ENCODE assay signal across 19 cellular contexts in genomic region chr14:97640031-97640430, GRCh38.
DNase-seq lines count a peak whose midpoint lies in the region; ATAC-seq and TF ChIP-seq lines count a peak whose summit lies in the region.
"Had no signal": no experiment of that assay in that cellular context is flagged by ENCODE, and none has a peak within 500 bp of the region (broad histone marks: within the 10 kb centered on the region; RNA-seq: fewer than 3 reads in every experiment).

No MANE protein-coding gene starts in this region.

- H3K36me3 ChIP-seq in neural progenitor cell = no peaks in the 10 kb centered on the region
- H3K36me3 ChIP-seq: BLaER1 treated with 17β-estradiol and CSF1 and Interleukin-3, amounts not matched to agents 10 nM and 100 nM had no signal

- H3K14ac ChIP-seq in H9 (ENCODE audit: insufficient read depth, low read length) = peak overlapping the region; percentile 70

- no peak overlapping the region for H3K4me3 Mint-ChIP-seq in T-helper 2 cell treated with Interferon-gamma antibody and Interleukin-4, amounts not matched to agents 5 μg/mL and 100 μg/mL, for 36 hours
- H3K4me3 Mint-ChIP-seq in H9 (no peak overlapping the region), glutamatergic neuron (ENCODE audit: unreplicated experiment) (peak overlapping the region; percentile 32), neural progenitor cell (no peak overlapping the region)

- H3K56ac ChIP-seq in H9 (ENCODE audit: insufficient read length, low read depth, low read length) = no peak overlapping the region

- no peak for DNase-seq in T-helper 2 cell treated with Interferon-gamma antibody and Interleukin-4, amounts not matched to agents 5 μg/mL and 100 μg/mL, for 36 hours (ENCODE audit: low spot score)
- no peak for DNase-seq in T-helper 2 cell
- peak; percentile 65 for DNase-seq in H9
- DNase-seq in glutamatergic neuron = no peak
- no peak for DNase-seq in neural progenitor cell (ENCODE audit: low spot score)
- DNase-seq in superior temporal gyrus (ENCODE audit: extremely low spot score) = no peak
- DNase-seq in NCI-H1436 (lab: John Stamatoyannopoulos, UW) = no peak
- DNase-seq: 8988T, DMS53, GM23248, NCI-H1092 treated with DMSO at 0.1 percent for 48 hours, NCI-H187, NCI-H69 had no signal

- peak overlapping the region; percentile 18 for H4K8ac ChIP-seq in H9 (replicated peaks; ENCODE audit: insufficient read length, low read depth, low read length)

- no peak overlapping the region for H2BK5ac ChIP-seq in H9 (ENCODE audit: insufficient read length, low read length)

- H3K23ac ChIP-seq in H9 (ENCODE audit: insufficient read length, low read depth, low read length) = no peak overlapping the region

- H3K27ac ChIP-seq in H9 (ENCODE audit: insufficient read length, low read depth, low read length) (peak overlapping the region; percentile 39), neural progenitor cell (no peak overlapping the region)
- H3K27ac ChIP-seq: BLaER1 treated with 17β-estradiol and CSF1 and Interleukin-3, amounts not matched to agents 10 nM and 100 nM; GM23248; KMS-11; RWPE1 had no signal

- peak overlapping the region; percentile 56; the same call in 1 of the 2 replicates for H3K4ac ChIP-seq in H9 (ENCODE audit: low read depth, low read length)

- H3K4me1 Mint-ChIP-seq in T-helper 2 cell treated with Interferon-gamma antibody and Interleukin-4, amounts not matched to agents 5 μg/mL and 100 μg/mL, for 36 hours (ENCODE audit: low read depth) = peaks cover 47% of the 10 kb centered on the region
- H3K4me1 Mint-ChIP-seq in H9 (peaks cover 53 to 63% of the 10 kb centered on the region in 2 experiments), glutamatergic neuron (ENCODE audit: low read depth, unreplicated experiment) (peaks cover 43% of the 10 kb centered on the region), neural progenitor cell (peaks cover 28% of the 10 kb centered on the region)

- no peaks in the 10 kb centered on the region for H3K79me1 ChIP-seq in H9 (ENCODE audit: insufficient read depth, low read depth, low read length, poor library complexity, severe bottlenecking)

- no peak overlapping the region for H2AK5ac ChIP-seq in H9 (ENCODE audit: insufficient read length, low read length)

- H2BK120ac ChIP-seq in H9 (ENCODE audit: low read depth, low read length, poor library complexity, severe bottlenecking) = no peak overlapping the region

- TF ChIP-seq CTCF in H9 (conservative IDR thresholded peaks at IDR 0.05) (no peak), glutamatergic neuron (IDR thresholded peaks at IDR 0.05; ENCODE audit: partially characterized antibody, unreplicated experiment) (no peak), neural progenitor cell (IDR thresholded peaks at IDR 0.05) (no peak)

- peak overlapping the region; percentile 93 for H4K91ac ChIP-seq in H9 (ENCODE audit: insufficient read length, low read depth, low read length)

- no peak for ATAC-seq in GM21423 (IDR thresholded peaks at IDR 0.05; ENCODE audit: unreplicated experiment)
- ATAC-seq: GM12878, HepG2 had no signal

- H3K36me3 Mint-ChIP-seq in T-helper 2 cell treated with Interferon-gamma antibody and Interleukin-4, amounts not matched to agents 5 μg/mL and 100 μg/mL, for 36 hours (ENCODE audit: low read depth) = peaks cover 2% of the 10 kb centered on the region
- H3K36me3 Mint-ChIP-seq in H9 (ENCODE audit: insufficient read depth in 1 of 3, low read depth in 3 of 3) (peaks cover 0 to 3% (median 0%) of the 10 kb centered on the region in 3 experiments; a peak in 1 of 7 replicates), glutamatergic neuron (ENCODE audit: unreplicated experiment) (no peaks in the 10 kb centered on the region), neural progenitor cell (no peaks in the 10 kb centered on the region)

- no peak overlapping the region for H3K9ac ChIP-seq in H9 (ENCODE audit: extremely low read depth, insufficient read length, low read length)
- H3K9ac ChIP-seq in neural progenitor cell = no peak overlapping the region
- H3K9ac ChIP-seq: BLaER1 treated with 17β-estradiol and CSF1 and Interleukin-3, amounts not matched to agents 10 nM and 100 nM; GM23248; KMS-11 had no signal

- H2BK15ac ChIP-seq in H9 (ENCODE audit: low read depth, low read length) = no peak overlapping the region

- H3K27ac Mint-ChIP-seq in T-helper 2 cell treated with Interferon-gamma antibody and Interleukin-4, amounts not matched to agents 5 μg/mL and 100 μg/mL, for 36 hours = peak overlapping the region; percentile 48
- H3K27ac Mint-ChIP-seq in H9 (peak overlapping the region in 1 of 3 experiments; percentile 19; a peak in 2 of 7 replicates), glutamatergic neuron (ENCODE audit: unreplicated experiment) (peak overlapping the region; percentile 100), neural progenitor cell (peak overlapping the region; percentile 25)

- H3K4me1 ChIP-seq in H9 (ENCODE audit: insufficient read depth, low read length) (peaks cover 27% of the 10 kb centered on the region), neural progenitor cell (peaks cover 21% of the 10 kb centered on the region)

- peak overlapping the region; percentile 65 for H3K18ac ChIP-seq in H9 (ENCODE audit: insufficient read length, low read depth, low read length)

- peaks cover 7% of the 10 kb centered on the region for H3K27me3 Mint-ChIP-seq in T-helper 2 cell treated with Interferon-gamma antibody and Interleukin-4, amounts not matched to agents 5 μg/mL and 100 μg/mL, for 36 hours (ENCODE audit: low read depth)
- H3K27me3 Mint-ChIP-seq in H9 (ENCODE audit: low read depth) = no peaks in the 10 kb centered on the region
- H3K27me3 Mint-ChIP-seq in glutamatergic neuron (ENCODE audit: unreplicated experiment) = peaks cover 14% of the 10 kb centered on the region
- peaks cover 4% of the 10 kb centered on the region for H3K27me3 Mint-ChIP-seq in neural progenitor cell (ENCODE audit: insufficient read depth, low read depth)

- H2BK12ac ChIP-seq in H9 (ENCODE audit: insufficient read length, low read depth, low read length) = peak overlapping the region; percentile 11

- H4K20me1 ChIP-seq in H9 (ENCODE audit: control insufficient read depth, insufficient read depth, insufficient read length) = no peaks in the 10 kb centered on the region
- H4K20me1 ChIP-seq in neural progenitor cell (ENCODE audit: low read depth) = no peaks in the 10 kb centered on the region
- H4K20me1 ChIP-seq: BLaER1 treated with 17β-estradiol and CSF1 and Interleukin-3, amounts not matched to agents 10 nM and 100 nM had no signal

- H2AFZ ChIP-seq in H9 (ENCODE audit: low read length) (no peak overlapping the region), neural progenitor cell (replicated peaks) (no peak overlapping the region)
- H2AFZ ChIP-seq: GM23248 had no signal

- H3F3A ChIP-seq in neural progenitor cell (ENCODE audit: low read depth) = no peaks in the 10 kb centered on the region

- no peaks in the 10 kb centered on the region for H3K23me2 ChIP-seq in H9 (ENCODE audit: insufficient read length, low read depth, low read length, poor library complexity, severe bottlenecking)

- no peaks in the 10 kb centered on the region for H3K9me3 ChIP-seq in H9 (ENCODE audit: control insufficient read depth, low read depth, low read length)
- H3K9me3 ChIP-seq in neural progenitor cell (ENCODE audit: low read depth) = no peaks in the 10 kb centered on the region
- H3K9me3 ChIP-seq: BLaER1 treated with 17β-estradiol and CSF1 and Interleukin-3, amounts not matched to agents 10 nM and 100 nM had no signal

- H3K4me2 ChIP-seq in H9 (ENCODE audit: insufficient read depth, insufficient read length, low read length) (peak overlapping the region; percentile 19), neural progenitor cell (no peak overlapping the region)
- H3K4me2 ChIP-seq: KMS-11 had no signal

- H2BK20ac ChIP-seq in H9 (ENCODE audit: low read depth, low read length, poor library complexity, severe bottlenecking) = no peak overlapping the region

- peak overlapping the region; percentile 28 for H4K5ac ChIP-seq in H9 (ENCODE audit: insufficient read length, low read depth, low read length)

- H3K9me3 Mint-ChIP-seq in T-helper 2 cell treated with Interferon-gamma antibody and Interleukin-4, amounts not matched to agents 5 μg/mL and 100 μg/mL, for 36 hours = peaks cover 3% of the 10 kb centered on the region
- H3K9me3 Mint-ChIP-seq in H9 = peaks cover 0 to 3% of the 10 kb centered on the region in 2 experiments; a peak in 1 of 5 replicates
- peaks cover 13% of the 10 kb centered on the region for H3K9me3 Mint-ChIP-seq in glutamatergic neuron (ENCODE audit: unreplicated experiment)
- H3K9me3 Mint-ChIP-seq in neural progenitor cell = peaks cover 4% of the 10 kb centered on the region

- H3K4me3 ChIP-seq in neural progenitor cell = no peak overlapping the region
- H3K4me3 ChIP-seq: BLaER1 treated with 17β-estradiol and CSF1 and Interleukin-3, amounts not matched to agents 10 nM and 100 nM; GM12878; GM23248 had no signal

- no peaks in the 10 kb centered on the region for H3K27me3 ChIP-seq in H9 (ENCODE audit: insufficient read depth, low read length)
- no peaks in the 10 kb centered on the region for H3K27me3 ChIP-seq in neural progenitor cell
- H3K27me3 ChIP-seq: BLaER1 treated with 17β-estradiol and CSF1 and Interleukin-3, amounts not matched to agents 10 nM and 100 nM had no signal

- H3K79me2 ChIP-seq in H9 (ENCODE audit: insufficient read depth, low read length) = no peaks in the 10 kb centered on the region
- no peaks in the 10 kb centered on the region for H3K79me2 ChIP-seq in neural progenitor cell (ENCODE audit: low read depth)

- WGBS in H9 (ENCODE audit: extremely low coverage, insufficient read length, low lambda C conversion rate) = no CpG with 5 or more reads among the region's 5 CpGs

- H3T11ph ChIP-seq in H9 (ENCODE audit: low read length) = no peak overlapping the region
